Comparison of ENCODE assay signal across 25 cellular contexts in genomic region chr12:40942326-40942725, GRCh38.
DNase-seq lines count a peak whose midpoint lies in the region; ATAC-seq, FAIRE-seq and TF ChIP-seq lines count a peak whose summit lies in the region.
"Had no signal": no experiment of that assay in that cellular context is flagged by ENCODE, and none has a peak within 500 bp of the region (broad histone marks: within the 10 kb centered on the region; RNA-seq: fewer than 3 reads in every experiment).

No MANE protein-coding gene starts in this region.

- no peak for FAIRE-seq in RCC 7860 (lab: Jason Lieb, UNC)
- FAIRE-seq in H54 (lab: Jason Lieb, UNC): no peak
- FAIRE-seq: G401.6, HTR-8/SVneo had no signal

- DNase-seq in EH (ENCODE audit: low read depth) (peak; percentile 46), RCC 7860 (ENCODE audit: low spot score) (peak; percentile 13), fibroblast of gingiva (ENCODE audit: low read depth) (peak; percentile 3), myocyte (ENCODE audit: low read depth) (peak; percentile 40), H54 (ENCODE audit: insufficient read length, low spot score) (no peak), cortex of kidney (lab: John Stamatoyannopoulos, UW) (no peak)
- DNase-seq in activated effector memory CD4-positive, alpha-beta T cell treated with Interleukin-2 at 50 U/mL for 16 hours: no peak
- DNase-seq: activated CD4-positive, CD25-positive, alpha-beta regulatory T cell treated with anti-CD3 and anti-CD28 coated beads, Interleukin-2, amount 50 U/mL, for 72 hours; activated CD8-positive, alpha-beta memory T cell treated with anti-CD3 and anti-CD28 coated beads, Interleukin-2, amount 10 ng/mL, durations not matched to agents 7 days and 5 days; AML-193; cerebellar nuclear complex; COR-L47; effector memory CD4-positive, alpha-beta T cell; NCI-H1417; ovary; PC-9; stimulated activated CD4-positive, alpha-beta T cell treated with anti-CD3 and anti-CD28 coated beads, Interleukin-2, amount 100 ng/mL, for 48 hours; stomach; T1000; upper lobe of right lung had no signal

- ATAC-seq in HG03097 (IDR thresholded peaks at IDR 0.05; ENCODE audit: low FRiP score, unreplicated experiment): no peak
- ATAC-seq: activated CD8-positive, alpha-beta memory T cell treated with anti-CD3 and anti-CD28 coated beads, Interleukin-2, amount 10 ng/mL, durations not matched to agents 7 days and 5 days; gastroesophageal sphincter; GM12878; upper lobe of right lung had no signal

- TF ChIP-seq POLR2A in H54 (IDR thresholded peaks at IDR 0.05; ENCODE audit: low read depth, low read length): no peak

Comparison
In these comparisons a context has a peak if more than half of its experiments do, and no peak if none do; other contexts are left out.
1. DNase-seq: peak in EH (single experiment), RCC 7860 (single experiment), fibroblast of gingiva (single experiment) and myocyte (single experiment); none in activated effector memory CD4-positive, alpha-beta T cell treated with Interleukin-2 at 50 U/mL for 16 hours (single experiment), H54 (single experiment) and cortex of kidney (single experiment).